Comparison of ENCODE assay signal across 15 cellular contexts in the genomic region with DNA sequence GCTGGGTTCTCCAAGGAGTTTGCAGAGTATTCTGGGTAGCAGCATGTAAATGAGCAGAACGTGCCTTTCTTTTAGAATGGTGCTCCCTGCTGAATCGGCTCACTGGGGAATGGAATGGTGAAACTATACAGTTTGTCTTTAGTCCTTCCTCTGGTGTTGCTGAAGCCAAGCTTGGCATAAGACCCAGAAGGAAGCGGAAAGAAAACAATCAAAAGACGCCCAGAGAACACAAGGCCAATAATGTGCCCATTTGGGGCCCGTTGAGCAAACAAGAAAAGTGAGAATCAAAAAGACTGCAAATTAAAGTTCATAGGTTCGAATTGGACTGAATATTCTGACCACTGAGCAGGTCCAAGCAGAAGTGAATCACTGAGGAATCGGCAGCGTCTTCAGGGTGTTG.
"Had no signal": no experiment of that assay in that cellular context is flagged by ENCODE, and none has a peak within 500 bp of the region (broad histone marks: within the 10 kb centered on the region; RNA-seq: fewer than 3 reads in every experiment).

No MANE protein-coding gene starts in this region.

- H3K4me1 ChIP-seq: neural progenitor cell, uterus had no signal

- H2AFZ ChIP-seq: neural progenitor cell had no signal

- H3K36me3 ChIP-seq: neural progenitor cell, uterus had no signal

- H3K9ac ChIP-seq: neural progenitor cell had no signal

- ATAC-seq: naive thymus-derived CD4-positive, alpha-beta T cell had no signal

- H3K27me3 ChIP-seq: esophagus muscularis mucosa, neural progenitor cell, transverse colon, uterus had no signal

- H3K4me2 ChIP-seq: neural progenitor cell had no signal

- H3K4me3 ChIP-seq: esophagus muscularis mucosa, neural progenitor cell, transverse colon, uterus had no signal

- DNase-seq: activated CD4-positive, alpha-beta T cell treated with anti-CD3 and anti-CD28 coated beads for 1 hour; activated CD4-positive, alpha-beta T cell treated with anti-CD3 and anti-CD28 coated beads, Interleukin-2, amount 50 U/mL, for 1 hour; activated CD8-positive, alpha-beta memory T cell treated with anti-CD3 and anti-CD28 coated beads, Interleukin-2, amount 50 U/mL, for 4 hours; activated naive CD4-positive, alpha-beta T cell treated with Interleukin-2 at 50 U/mL for 16 hours; activated naive CD8-positive, alpha-beta T cell treated with anti-CD3 and anti-CD28 coated beads for 36 hours; activated T-cell treated with anti-CD3 and anti-CD28 coated beads, Interleukin-2, amount 50 U/mL, for 48 hours; effector CD8-positive, alpha-beta T cell; naive thymus-derived CD4-positive, alpha-beta T cell; stimulated activated CD4-positive, alpha-beta T cell treated with anti-CD3 and anti-CD28 coated beads, Interleukin-4, amount 100 ng/mL, for 24 hours; stimulated activated naive CD4-positive, alpha-beta T cell treated with Interleukin-2 at 50 U/mL for 16 hours; T-helper 9 cell; uterus had no signal

- H3K27ac ChIP-seq: esophagus muscularis mucosa, neural progenitor cell, transverse colon, uterus had no signal

- H3K9me3 ChIP-seq: esophagus muscularis mucosa, transverse colon, uterus had no signal
